8 cellular contexts compared by ENCODE assay signal in the genomic region with DNA sequence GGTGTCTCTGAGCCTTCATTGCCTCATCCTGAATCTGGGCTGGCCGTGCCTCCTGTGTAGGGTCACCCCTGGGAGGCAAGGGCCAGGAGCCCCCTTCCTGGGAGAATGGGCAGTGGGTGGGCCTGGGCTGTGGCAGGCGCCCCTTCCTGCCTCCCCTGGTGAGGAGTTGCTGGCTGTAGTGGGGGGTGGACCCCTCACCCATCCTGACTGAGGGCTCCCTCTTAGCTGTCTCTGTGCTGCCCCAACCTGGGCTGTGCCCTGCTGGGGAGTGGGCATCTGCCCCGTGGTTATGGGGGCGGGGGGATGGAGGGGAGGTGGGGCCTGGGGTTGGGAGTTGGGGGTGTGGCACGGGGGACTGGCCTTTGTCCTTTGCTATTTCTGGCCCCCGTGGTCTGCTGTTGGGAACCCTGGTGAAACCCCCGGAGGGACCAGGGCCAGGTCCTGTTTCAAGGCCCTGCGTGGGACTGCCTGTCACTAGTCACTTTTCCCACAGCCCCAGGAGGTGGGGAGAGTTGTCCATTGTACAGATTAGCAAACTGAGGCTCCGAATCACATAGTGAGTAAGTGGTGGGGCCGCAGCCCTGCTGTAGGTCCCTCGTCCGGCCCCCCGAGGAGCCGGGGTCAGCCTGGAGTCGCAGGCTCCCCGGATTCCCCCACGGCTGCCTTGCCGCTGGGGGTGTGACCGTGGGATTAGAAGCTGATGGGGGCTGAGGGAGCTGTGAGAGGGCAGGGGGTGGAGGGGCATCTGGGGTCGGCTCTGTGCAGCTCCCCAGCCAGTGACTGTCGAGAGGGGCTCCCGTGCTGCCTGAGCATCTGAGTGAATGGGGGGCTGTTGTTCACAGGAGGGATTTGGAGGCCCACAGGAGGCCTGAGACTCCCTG. TPM values are rescaled to one million over a fixed set of nuclear protein-coding genes. Genes with fewer than 3 reads are reported as not detected.
DNase-seq lines count a peak whose midpoint lies in the region; ATAC-seq and TF ChIP-seq lines count a peak whose summit lies in the region.

No MANE protein-coding gene starts in this region.

- 89% methylated on average over 21 to 22 of the region's 22 CpGs for WGBS in psoas muscle, 3 donors

- no peaks in the 10 kb centered on the region for H3K36me3 ChIP-seq in GM06990 (ENCODE audit: control insufficient read depth, insufficient read depth, low read length)
- H3K36me3 ChIP-seq in psoas muscle (ENCODE audit: insufficient read depth in 1 of 2, low read depth in 1 of 2), result no peaks in the 10 kb centered on the region

- peaks cover 12% of the 10 kb centered on the region for H3K4me1 Mint-ChIP-seq in T-helper 17 cell

- H3K27me3 ChIP-seq in GM06990 (replicated peaks; ENCODE audit: control insufficient read depth, insufficient read depth, low read length) (no peaks in the 10 kb centered on the region), psoas muscle (ENCODE audit: insufficient read depth in 3 of 3, low read length in 2 of 3) (no peaks in the 10 kb centered on the region)

- H3K4me3 ChIP-seq in GM06990 (replicated peaks; ENCODE audit: low read depth, low read length), result peak overlapping the region; percentile 93; the same call in 1 of the 2 replicates
- H3K4me3 ChIP-seq in fibroblast of pulmonary artery (replicated peaks; ENCODE audit: low read depth, low read length), result peak overlapping the region; percentile 86
- H3K4me3 ChIP-seq in psoas muscle, result peak overlapping the region; percentile 86

- H3K27ac ChIP-seq in psoas muscle, result no peak overlapping the region

- H3K9me3 ChIP-seq in T-helper 17 cell (ENCODE audit: control insufficient read depth, low read length, poor library complexity, severe bottlenecking) (no peaks in the 10 kb centered on the region), psoas muscle (no peaks in the 10 kb centered on the region)

- DNase-seq in GM06990 (ENCODE audit: extremely low read depth, insufficient read length), result no peak
- no peak for DNase-seq in T-helper 17 cell
- no peak for DNase-seq in fibroblast of pulmonary artery (ENCODE audit: low read depth)
- no peak for DNase-seq in psoas muscle
- DNase-seq in SIG-M5 treated with dmso at 0.1 percent for 504 hours (lab: John Stamatoyannopoulos, UW; ENCODE audit: unreplicated experiment), result no peak
- no peak for DNase-seq in H4 (ENCODE audit: low spot score)
- DNase-seq in kidney tubule cell (ENCODE audit: low spot score), result no peak

- TF ChIP-seq CTCF in GM06990 (IDR thresholded peaks at IDR 0.05; ENCODE audit: insufficient read depth, low read length, poor library complexity, severe bottlenecking) (no peak), fibroblast of pulmonary artery (IDR thresholded peaks at IDR 0.05; ENCODE audit: low read length, missing control alignments) (no peak), psoas muscle (IDR thresholded peaks at IDR 0.05) (no peak)

- intact Hi-C loops in psoas muscle (cut with DNase I), result loop anchor here in 1 of 2 donors (5.0 kb wide), 1 partner anchor 77 kb away; a partner anchor contains a TSS

- peak overlapping the region; percentile 93 for H3K4me3 Mint-ChIP-seq in T-helper 17 cell

- peak overlapping the region; percentile 49 for H3K27ac Mint-ChIP-seq in T-helper 17 cell

- no peak for ATAC-seq in T-helper 17 cell
- ATAC-seq in psoas muscle, result no peak
- no peak for ATAC-seq in GM18868 (IDR thresholded peaks at IDR 0.05; ENCODE audit: unreplicated experiment)

- H3K4me1 ChIP-seq in psoas muscle, result peaks cover 48% of the 10 kb centered on the region

- H3K27me3 Mint-ChIP-seq in T-helper 17 cell, result no peaks in the 10 kb centered on the region

- H3K36me3 Mint-ChIP-seq in T-helper 17 cell (ENCODE audit: low read depth), result no peaks in the 10 kb centered on the region

RNA-seq across cellular contexts. Expression of a gene that starts 2.7 kb away (rescaled TPM):
- total RNA-seq in T-helper 17 cell (10 to 100 TPM; 13.2 to 14.8 TPM), psoas muscle (10 to 100 TPM in 1 of 4 donors, 1 to 10 TPM in 3; 6.5 to 11.3 (median 7.1) TPM)
- polyA plus RNA-seq in psoas muscle, result 1 to 10 TPM; 1.3 to 2.4 (median 1.9) TPM
- total RNA-seq in H4 (2014; rRNA removed; shearing (Covaris generic)), result 25.2 and 25.3 TPM in 2 replicates

RNA-seq across cellular contexts. Expression of a gene that starts 53.5 kb away (rescaled TPM):
- total RNA-seq in T-helper 17 cell (under 1 TPM; 0.32 to 0.76 TPM), psoas muscle (not detected)
- under 1 TPM in 1 of 3 donors, not detected in 2; 0.03 TPM for polyA plus RNA-seq in psoas muscle
- total RNA-seq in H4 (2014; rRNA removed; shearing (Covaris generic)), result not detected in 2 replicates
